In genomic region chr2:177604291-177605065, GRCh38 we compare ENCODE assay signal across 7 cellular contexts.
DNase-seq lines count a peak whose midpoint lies in the region; ATAC-seq and TF ChIP-seq lines count a peak whose summit lies in the region.

No MANE protein-coding gene starts in this region.

- intact Hi-C loops in psoas muscle (cut with DNase I): loop anchor here (5.0 to 10.0 kb wide), 5 partner anchors 110 to 450 kb away; no protein-coding TSS in a partner anchor

- peak; percentile 72 for TF ChIP-seq CTCF in SK-N-SH (IDR thresholded peaks at IDR 0.05)
- peak; percentile 30 to 71 (median 52) for TF ChIP-seq CTCF in gastroesophageal sphincter (IDR thresholded peaks at IDR 0.05)
- peak; percentile 59 for TF ChIP-seq CTCF in psoas muscle (IDR thresholded peaks at IDR 0.05)

- CTCF ChIA-PET in SK-N-SH (lab: Yijun Ruan, JAX): interaction anchor here (0.6 to 7.4 kb wide), 53 partner anchors 9 to 900 kb away, joined by 3 to 75 read pairs (median 4); partner anchors contain the start of gene AGPS

- H3K79me2 ChIP-seq in SK-N-SH (ENCODE audit: insufficient read depth): no peaks in the 10 kb centered on the region

- no peak overlapping the region for H3K9ac ChIP-seq in SK-N-SH

- DNase-seq in ELF-1 (ENCODE audit: low read depth, low spot score): peak; percentile 58
- DNase-seq in SK-N-SH: peak; percentile 50
- DNase-seq in psoas muscle: no peak
- DNase-seq in NCI-H2107 treated with DMSO at 0.1 percent for 48 hours (lab: John Stamatoyannopoulos, UW; ENCODE audit: unreplicated experiment): no peak

- TF ChIP-seq POLR2A in gastroesophageal sphincter (IDR thresholded peaks at IDR 0.05): no peak

- no peaks in the 10 kb centered on the region for H3K36me3 ChIP-seq in SK-N-SH (replicated peaks in 1 of 2; ENCODE audit: control insufficient read depth in 1 of 2, insufficient read depth in 2 of 2, low read length in 1 of 2)
- H3K36me3 ChIP-seq in gastroesophageal sphincter: no peaks in the 10 kb centered on the region
- no peaks in the 10 kb centered on the region for H3K36me3 ChIP-seq in psoas muscle (ENCODE audit: insufficient read depth in 1 of 2, low read depth in 1 of 2)

- TF ChIP-seq RAD21 in Ishikawa (IDR thresholded peaks at IDR 0.05; ENCODE audit: low read depth) (peak; percentile 68), SK-N-SH (IDR thresholded peaks at IDR 0.05; ENCODE audit: low read length) (peak; percentile 79)

- H3K4me1 ChIP-seq in SK-N-SH (ENCODE audit: control insufficient read depth in 1 of 2, insufficient read depth in 2 of 2, low read depth in 1 of 2, low read length in 1 of 2) (peaks cover 2 to 9% of the 10 kb centered on the region in 2 experiments; a peak in 2 of 4 replicates), gastroesophageal sphincter (peaks cover 0 to 8% (median 0%) of the 10 kb centered on the region in 3 donors), psoas muscle (no peaks in the 10 kb centered on the region)

- POLR2A ChIA-PET in SK-N-SH (lab: Yijun Ruan, JAX): no interaction called here

- H3K9me2 ChIP-seq in SK-N-SH: no peaks in the 10 kb centered on the region

- H3K27me3 ChIP-seq in SK-N-SH (ENCODE audit: insufficient read depth) (no peaks in the 10 kb centered on the region; the same call in 1 of the 2 replicates), gastroesophageal sphincter (no peaks in the 10 kb centered on the region), psoas muscle (ENCODE audit: insufficient read depth in 3 of 3, low read length in 2 of 3) (no peaks in the 10 kb centered on the region)

- H4K20me1 ChIP-seq in SK-N-SH (ENCODE audit: insufficient read depth): no peaks in the 10 kb centered on the region

- no peak overlapping the region for H2AFZ ChIP-seq in SK-N-SH (ENCODE audit: low read depth)

- H3K9me3 ChIP-seq in SK-N-SH: no peaks in the 10 kb centered on the region
- no peaks in the 10 kb centered on the region for H3K9me3 ChIP-seq in gastroesophageal sphincter
- no peaks in the 10 kb centered on the region for H3K9me3 ChIP-seq in psoas muscle

- H3K4me3 ChIP-seq in SK-N-SH (ENCODE audit: low read depth in 2 of 2, low read length in 1 of 2): no peak overlapping the region; a peak in 1 of 4 replicates
- H3K4me3 ChIP-seq in gastroesophageal sphincter: no peak overlapping the region
- H3K4me3 ChIP-seq in psoas muscle: no peak overlapping the region

- WGBS in SK-N-SH (ENCODE audit: low lambda C conversion rate): 61% methylated on average over 3 of the region's 3 CpGs
- 14 to 22% methylated on average over 3 of the region's 3 CpGs for WGBS in gastroesophageal sphincter (ENCODE audit: low coverage in 1 of 2), 2 donors
- WGBS in psoas muscle, 3 donors: 30 to 37% (median 33%) methylated on average over 3 of the region's 3 CpGs

- ATAC-seq in gastroesophageal sphincter: peak; percentile 82
- ATAC-seq in psoas muscle: peak in 3 of 4 donors; percentile 37 to 58 (median 57)
- no peak for ATAC-seq in GM19351 (IDR thresholded peaks at IDR 0.05; ENCODE audit: unreplicated experiment)

- TF ChIP-seq EP300 in Ishikawa (IDR thresholded peaks at IDR 0.05; ENCODE audit: borderline replicate concordance) (no peak), SK-N-SH (IDR thresholded peaks at IDR 0.05; ENCODE audit: borderline replicate concordance in 1 of 2, low read depth in 1 of 2, low read length in 1 of 2) (no peak), gastroesophageal sphincter (IDR thresholded peaks at IDR 0.05) (no peak)

- H3F3A ChIP-seq in SK-N-SH (replicated peaks; ENCODE audit: insufficient read depth): no peaks in the 10 kb centered on the region

- H3K27ac ChIP-seq in SK-N-SH (ENCODE audit: low read depth in 2 of 2, low read length in 1 of 2) (no peak overlapping the region; a peak in 1 of 4 replicates), gastroesophageal sphincter (no peak overlapping the region), psoas muscle (no peak overlapping the region)

- no peak overlapping the region for H3K4me2 ChIP-seq in SK-N-SH

TF ChIP-seq in Ishikawa, 13 proteins besides CTCF, POLR2A, EP300 and RAD21:
- no peak for TF ChIP-seq EGR1 (IDR thresholded peaks at IDR 0.05)
- TF ChIP-seq ZBTB7A (IDR thresholded peaks at IDR 0.05; ENCODE audit: low read depth): no peak
- TF ChIP-seq TAF1 (IDR thresholded peaks at IDR 0.05; ENCODE audit: low read depth): no peak
- no peak for TF ChIP-seq USF1 (IDR thresholded peaks at IDR 0.05)
- TF ChIP-seq, protein P1, sequence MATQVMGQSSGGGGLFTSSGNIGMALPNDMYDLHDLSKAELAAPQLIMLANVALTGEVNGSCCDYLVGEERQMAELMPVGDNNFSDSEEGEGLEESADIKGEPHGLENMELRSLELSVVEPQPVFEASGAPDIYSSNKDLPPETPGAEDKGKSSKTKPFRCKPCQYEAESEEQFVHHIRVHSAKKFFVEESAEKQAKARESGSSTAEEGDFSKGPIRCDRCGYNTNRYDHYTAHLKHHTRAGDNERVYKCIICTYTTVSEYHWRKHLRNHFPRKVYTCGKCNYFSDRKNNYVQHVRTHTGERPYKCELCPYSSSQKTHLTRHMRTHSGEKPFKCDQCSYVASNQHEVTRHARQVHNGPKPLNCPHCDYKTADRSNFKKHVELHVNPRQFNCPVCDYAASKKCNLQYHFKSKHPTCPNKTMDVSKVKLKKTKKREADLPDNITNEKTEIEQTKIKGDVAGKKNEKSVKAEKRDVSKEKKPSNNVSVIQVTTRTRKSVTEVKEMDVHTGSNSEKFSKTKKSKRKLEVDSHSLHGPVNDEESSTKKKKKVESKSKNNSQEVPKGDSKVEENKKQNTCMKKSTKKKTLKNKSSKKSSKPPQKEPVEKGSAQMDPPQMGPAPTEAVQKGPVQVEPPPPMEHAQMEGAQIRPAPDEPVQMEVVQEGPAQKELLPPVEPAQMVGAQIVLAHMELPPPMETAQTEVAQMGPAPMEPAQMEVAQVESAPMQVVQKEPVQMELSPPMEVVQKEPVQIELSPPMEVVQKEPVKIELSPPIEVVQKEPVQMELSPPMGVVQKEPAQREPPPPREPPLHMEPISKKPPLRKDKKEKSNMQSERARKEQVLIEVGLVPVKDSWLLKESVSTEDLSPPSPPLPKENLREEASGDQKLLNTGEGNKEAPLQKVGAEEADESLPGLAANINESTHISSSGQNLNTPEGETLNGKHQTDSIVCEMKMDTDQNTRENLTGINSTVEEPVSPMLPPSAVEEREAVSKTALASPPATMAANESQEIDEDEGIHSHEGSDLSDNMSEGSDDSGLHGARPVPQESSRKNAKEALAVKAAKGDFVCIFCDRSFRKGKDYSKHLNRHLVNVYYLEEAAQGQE (IDR thresholded peaks at IDR 0.05; ENCODE audit: low read depth): no peak
- TF ChIP-seq TEAD4 (IDR thresholded peaks at IDR 0.05): no peak
- no peak for TF ChIP-seq TCF12 (IDR thresholded peaks at IDR 0.05; ENCODE audit: low read depth)
- no peak for TF ChIP-seq YY1 (IDR thresholded peaks at IDR 0.05; ENCODE audit: low read depth)
- TF ChIP-seq CEBPB (IDR thresholded peaks at IDR 0.05): no peak
- no peak for TF ChIP-seq NFIC (IDR thresholded peaks at IDR 0.05)
- TF ChIP-seq CREB1 (IDR thresholded peaks at IDR 0.05; ENCODE audit: low read depth): no peak

TF ChIP-seq in SK-N-SH, 30 proteins besides CTCF, POLR2A, EP300 and RAD21:
- no peak for TF ChIP-seq TEAD4 (IDR thresholded peaks at IDR 0.05; ENCODE audit: borderline replicate concordance, insufficient read depth)
- TF ChIP-seq SMC3 (IDR thresholded peaks at IDR 0.05; ENCODE audit: low read depth, low read length): peak; percentile 67
- no peak for TF ChIP-seq FOXM1 (IDR thresholded peaks at IDR 0.05; ENCODE audit: low read depth)

Comparison
In these comparisons a context has a peak if more than half of its experiments do, and no peak if none do; other contexts are left out.
1. DNase-seq: peak in ELF-1 (single experiment) and SK-N-SH (single experiment); none in psoas muscle (0 of 2) and NCI-H2107 treated with DMSO at 0.1 percent for 48 hours (single experiment).
2. Peak in every context shown above with its lines, with median percentiles within 50 percentile points of each other: CTCF ChIP-seq.